19 cellular contexts compared by ENCODE assay signal in the genomic region with DNA sequence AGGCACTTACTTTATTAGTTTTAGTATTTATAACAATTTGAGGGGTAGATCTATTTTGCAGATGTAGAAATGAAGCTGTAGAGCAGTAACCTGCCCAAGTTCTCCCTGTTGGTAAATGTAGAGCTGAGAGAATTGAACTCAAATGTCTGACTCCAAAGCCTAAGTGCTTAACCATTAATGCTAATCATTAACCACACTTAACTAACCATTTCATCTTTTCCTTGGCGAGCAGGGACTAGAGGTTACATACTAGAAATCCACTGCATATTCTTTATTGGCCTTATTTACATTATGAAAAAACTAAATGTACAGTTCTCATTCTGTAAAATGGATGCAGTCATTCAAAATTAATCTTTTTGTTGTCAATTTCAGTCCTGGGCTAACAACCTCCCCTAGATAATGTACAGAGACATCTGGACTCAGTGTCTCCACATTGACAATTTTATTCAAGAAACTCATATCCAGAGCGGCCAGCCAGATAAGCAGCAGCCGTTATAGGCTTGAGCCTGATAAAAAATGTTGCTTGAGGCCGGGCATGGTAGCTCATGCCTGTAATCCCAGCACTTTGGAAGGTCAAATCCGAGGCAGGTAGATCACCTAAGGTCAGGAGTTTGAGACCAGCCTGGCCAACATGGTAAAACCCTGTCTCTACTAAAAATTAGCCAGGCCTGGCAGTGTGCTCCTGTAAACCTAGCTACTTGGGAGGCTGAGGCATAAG.
DNase-seq lines count a peak whose midpoint lies in the region; ATAC-seq, FAIRE-seq and TF ChIP-seq lines count a peak whose summit lies in the region.
"Had no signal": no experiment of that assay in that cellular context is flagged by ENCODE, and none has a peak within 500 bp of the region (broad histone marks: within the 10 kb centered on the region; RNA-seq: fewer than 3 reads in every experiment).

No MANE protein-coding gene starts in this region.

- peak overlapping the region in 2 of 4 donors; percentile 7 to 62 for H3K27ac ChIP-seq in pancreas
- H3K27ac ChIP-seq: transverse colon had no signal

- FAIRE-seq in pancreas (lab: Jason Lieb, UNC) = no peak
- FAIRE-seq: bronchial epithelial cell had no signal

- ATAC-seq in GM18861 (IDR thresholded peaks at IDR 0.05; ENCODE audit: unreplicated experiment) = peak; percentile 41
- ATAC-seq in HG03354 (IDR thresholded peaks at IDR 0.05; ENCODE audit: poor library complexity, severe bottlenecking, unreplicated experiment) = peak; percentile 56
- ATAC-seq in pancreas = peak; percentile 72 to 93 (median 86)
- ATAC-seq in HG03108 (IDR thresholded peaks at IDR 0.05; ENCODE audit: unreplicated experiment) = no peak
- no peak for ATAC-seq in T-cell (replicated peaks in 1 of 4)

- 14 to 19% methylated on average over 5 of the region's 5 CpGs for WGBS in pancreas, 2 donors

- H3K4me1 Mint-ChIP-seq in T-cell = peaks cover 6 to 37% (median 31%) of the 10 kb centered on the region in 3 donors

- H3K4me3 ChIP-seq in epithelial cell of proximal tubule (ENCODE audit: low read depth, low read length) (peak overlapping the region; percentile 11), pancreas (no peak overlapping the region)
- H3K4me3 ChIP-seq: MG63, transverse colon had no signal

- H3K27ac Mint-ChIP-seq in T-cell = no peak overlapping the region
- H3K27ac Mint-ChIP-seq: activated CD4-positive, alpha-beta T cell treated with anti-CD3 and anti-CD28 coated beads, Interleukin-2, amount 10 ng/mL, durations not matched to agents 24 days and 14 days; activated naive CD8-positive, alpha-beta T cell treated with anti-CD3 and anti-CD28 coated beads for 36 hours had no signal

- H3K4me3 Mint-ChIP-seq in T-cell = no peak overlapping the region
- H3K4me3 Mint-ChIP-seq: activated CD4-positive, alpha-beta T cell treated with anti-CD3 and anti-CD28 coated beads, Interleukin-2, amount 10 ng/mL, durations not matched to agents 24 days and 14 days; activated naive CD8-positive, alpha-beta T cell treated with anti-CD3 and anti-CD28 coated beads for 36 hours had no signal

- H3K9me3 ChIP-seq in pancreas = no peaks in the 10 kb centered on the region
- H3K9me3 ChIP-seq: MG63, transverse colon had no signal

- no peaks in the 10 kb centered on the region for H3K27me3 Mint-ChIP-seq in T-cell
- H3K27me3 Mint-ChIP-seq: activated CD4-positive, alpha-beta T cell treated with anti-CD3 and anti-CD28 coated beads, Interleukin-2, amount 10 ng/mL, durations not matched to agents 24 days and 14 days; activated naive CD8-positive, alpha-beta T cell treated with anti-CD3 and anti-CD28 coated beads for 36 hours had no signal

- peak; percentile 64 for DNase-seq in epithelial cell of proximal tubule (ENCODE audit: low read depth)
- no peak for DNase-seq in pancreas
- DNase-seq in SK-N-DZ (ENCODE audit: low spot score) = no peak
- no peak for DNase-seq in T-cell
- no peak for DNase-seq in mesenteric fat pad (ENCODE audit: low spot score)
- DNase-seq: activated CD4-positive, alpha-beta T cell treated with anti-CD3 and anti-CD28 coated beads, Interleukin-2, amount 10 ng/mL, durations not matched to agents 24 days and 14 days; activated naive CD8-positive, alpha-beta T cell treated with anti-CD3 and anti-CD28 coated beads for 36 hours; activated T-cell treated with anti-CD3 and anti-CD28 coated beads, Interleukin-2, amount 50 U/mL, for 1 hour; effector memory CD4-positive, alpha-beta T cell; mesendoderm; MG63; NCI-H2029 treated with DMSO at 0.1 percent for 48 hours; T-helper 2 cell; transverse colon had no signal

- TF ChIP-seq CTCF in epithelial cell of proximal tubule (conservative IDR thresholded peaks at IDR 0.05; ENCODE audit: low read depth, low read length) (no peak), pancreas (IDR thresholded peaks at IDR 0.05) (no peak)

- peaks cover 0 to 15% (median 12%) of the 10 kb centered on the region in 3 donors for H3K4me1 ChIP-seq in pancreas

- H3K36me3 ChIP-seq in pancreas = no peaks in the 10 kb centered on the region
- H3K36me3 ChIP-seq: MG63, transverse colon had no signal

- H3K36me3 Mint-ChIP-seq in T-cell = no peaks in the 10 kb centered on the region
- H3K36me3 Mint-ChIP-seq: activated naive CD8-positive, alpha-beta T cell treated with anti-CD3 and anti-CD28 coated beads for 36 hours; stimulated activated effector memory CD8-positive, alpha-beta T cell treated with anti-CD3 and anti-CD28 coated beads, Interleukin-12 subunit alpha, Interleukin-12 subunit beta, amount 100 ng/mL, for 72 hours had no signal

- intact Hi-C loops in pancreas (cut with DNase I) = no loop called here

- CTCF ChIA-PET in T-cell (lab: Charles Lee) = no interaction called here

- no peaks in the 10 kb centered on the region for H3K27me3 ChIP-seq in pancreas
- H3K27me3 ChIP-seq: MG63, transverse colon had no signal

- POLR2A ChIA-PET in T-cell (lab: Charles Lee) = no interaction called here

- no peaks in the 10 kb centered on the region for H3K9me3 Mint-ChIP-seq in T-cell
- H3K9me3 Mint-ChIP-seq: activated naive CD8-positive, alpha-beta T cell treated with anti-CD3 and anti-CD28 coated beads for 36 hours; stimulated activated effector memory CD8-positive, alpha-beta T cell treated with anti-CD3 and anti-CD28 coated beads, Interleukin-12 subunit alpha, Interleukin-12 subunit beta, amount 100 ng/mL, for 72 hours had no signal

Comparison
In these comparisons a context has a peak if more than half of its experiments do, and no peak if none do; other contexts are left out.
1. ATAC-seq: peak in GM18861 (single experiment), HG03354 (single experiment) and pancreas (4 of 4); none in HG03108 (single experiment) and T-cell (0 of 4).